Comparison of ENCODE assay signal across 22 cellular contexts in the genomic region with DNA sequence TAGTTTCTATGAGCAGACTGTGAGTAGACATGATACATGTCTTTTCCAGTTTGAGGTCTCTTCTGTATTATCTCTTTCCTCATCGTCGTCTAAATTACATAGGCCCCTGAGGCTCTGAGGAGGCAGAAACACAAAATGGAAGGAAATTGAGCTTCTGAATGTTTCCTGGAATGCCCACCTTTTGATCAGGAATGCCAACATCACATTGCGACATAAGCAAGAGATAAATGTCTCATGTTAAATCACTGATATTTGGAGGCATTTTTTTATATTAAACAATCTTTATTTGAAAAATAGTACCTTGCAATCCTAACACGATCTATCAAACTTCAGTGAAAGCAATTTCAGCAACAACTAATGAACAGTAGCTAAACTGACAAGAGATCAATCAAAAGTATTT.
"Had no signal": no experiment of that assay in that cellular context is flagged by ENCODE, and none has a peak within 500 bp of the region (broad histone marks: within the 10 kb centered on the region; RNA-seq: fewer than 3 reads in every experiment).

No MANE protein-coding gene starts in this region.

- H3K9me3 ChIP-seq: esophagus muscularis mucosa, gastroesophageal sphincter, lower lobe of right lung, mucosa of descending colon had no signal

- H3K27me3 ChIP-seq: dorsolateral prefrontal cortex, esophagus muscularis mucosa, foreskin keratinocyte, gastroesophageal sphincter, heart right ventricle had no signal

- H3K4me1 ChIP-seq: foreskin keratinocyte, lower lobe of right lung had no signal

- H3K4me3 Mint-ChIP-seq: mesothelial cell of epicardium had no signal

- H3K27ac ChIP-seq: coronary artery, foreskin keratinocyte, lower lobe of right lung had no signal

- H3K4me3 ChIP-seq: coronary artery, dorsolateral prefrontal cortex, esophagus muscularis mucosa, gastroesophageal sphincter, heart right ventricle, lower lobe of right lung, mucosa of descending colon had no signal

- FAIRE-seq: colon, endothelial cell of umbilical vein, frontal cortex, islet of Langerhans, keratinocyte had no signal

- DNase-seq: dermis blood vessel endothelial cell; dorsolateral prefrontal cortex; effector CD4-positive, alpha-beta T cell; effector memory CD4-positive, alpha-beta T cell; foreskin keratinocyte; heart right ventricle; hippocampal formation; left colon; left ventricle myocardium superior; lower lobe of right lung; mesenchymal stem cell; mucosa of descending colon had no signal

- H3K36me3 ChIP-seq: esophagus muscularis mucosa, gastroesophageal sphincter, heart right ventricle, lower lobe of right lung had no signal

- H3K27ac Mint-ChIP-seq: mesothelial cell of epicardium had no signal

- ATAC-seq: foreskin keratinocyte, left colon, left lobe of liver, lower lobe of right lung, mucosa of descending colon had no signal

- H3K36me3 Mint-ChIP-seq: mesothelial cell of epicardium had no signal
